20 cellular contexts compared by ENCODE assay signal in genomic region chr3:177208746-177209145, GRCh38. TPM values are rescaled to one million over a fixed set of nuclear protein-coding genes. Genes with fewer than 3 reads are reported as not detected.
DNase-seq lines count a peak whose midpoint lies in the region; ATAC-seq, FAIRE-seq and TF ChIP-seq lines count a peak whose summit lies in the region.
"Had no signal": no experiment of that assay in that cellular context is flagged by ENCODE, and none has a peak within 500 bp of the region (broad histone marks: within the 10 kb centered on the region; RNA-seq: fewer than 3 reads in every experiment).

No MANE protein-coding gene starts in this region.

- POLR2A ChIA-PET in naive thymus-derived CD4-positive, alpha-beta T cell (lab: Charles Lee), result interaction anchor here (0.8 to 1.8 kb wide), 2 partner anchors 10 to 37 kb away, joined by 3 to 6 read pairs; no protein-coding TSS in a partner anchor

- H2AFZ ChIP-seq in OCI-LY3 (ENCODE audit: low read depth, low read length) (peak overlapping the region; percentile 68), hepatocyte (no peak overlapping the region)

- H3K4me3 ChIP-seq in OCI-LY3 (ENCODE audit: low read length) (no peak overlapping the region), hepatocyte (no peak overlapping the region), small intestine (ENCODE audit: low read depth in 1 of 2, low read length in 2 of 2) (no peak overlapping the region)
- H3K4me3 ChIP-seq in naive thymus-derived CD4-positive, alpha-beta T cell (ENCODE audit: low read length), result no peak overlapping the region

- H3K4me2 ChIP-seq in OCI-LY3 (ENCODE audit: low read length), result no peak overlapping the region
- H3K4me2 ChIP-seq in hepatocyte, result no peak overlapping the region

- intact Hi-C loops in naive thymus-derived CD4-positive, alpha-beta T cell (cut with micrococcal nuclease), result no loop called here

- H3K4me1 Mint-ChIP-seq in naive thymus-derived CD4-positive, alpha-beta T cell, result peaks cover 0 to 24% (median 10%) of the 10 kb centered on the region in 7 donors

- H3K9me3 Mint-ChIP-seq in naive thymus-derived CD4-positive, alpha-beta T cell, result no peaks in the 10 kb centered on the region
- H3K9me3 Mint-ChIP-seq: CD4-positive, alpha-beta memory T cell had no signal

- no peak overlapping the region for H3K4me3 Mint-ChIP-seq in naive thymus-derived CD4-positive, alpha-beta T cell
- H3K4me3 Mint-ChIP-seq: CD4-positive, alpha-beta memory T cell had no signal

- no peak for DNase-seq in hepatocyte (ENCODE audit: low spot score)
- DNase-seq in small intestine, result peak; percentile 50
- no peak for DNase-seq in naive thymus-derived CD4-positive, alpha-beta T cell
- DNase-seq in AML-193 (lab: John Stamatoyannopoulos, UW), result no peak
- DNase-seq: C1 segment of cervical spinal cord; CD4-positive, alpha-beta memory T cell; COR-L47; DND-41; Kasumi-1; MV-4-11; NCI-H1694; NCI-H2029 treated with DMSO at 0.1 percent for 48 hours; NCI-H526 treated with DMSO at 0.1 percent for 48 hours; OCI-M1 had no signal

- CTCF ChIA-PET in naive thymus-derived CD4-positive, alpha-beta T cell (lab: Charles Lee), result no interaction called here

- H3K27me3 ChIP-seq in OCI-LY3 (ENCODE audit: low read depth, low read length) (no peaks in the 10 kb centered on the region), hepatocyte (no peaks in the 10 kb centered on the region), small intestine (ENCODE audit: control insufficient read depth in 2 of 2, insufficient read depth in 2 of 2, low read length in 2 of 2) (no peaks in the 10 kb centered on the region)
- no peaks in the 10 kb centered on the region for H3K27me3 ChIP-seq in naive thymus-derived CD4-positive, alpha-beta T cell (ENCODE audit: control insufficient read depth in 2 of 2, insufficient read depth in 2 of 2, low read length in 2 of 2)

- H3K27ac ChIP-seq in 22Rv1 (peak overlapping the region; percentile 44), OCI-LY3 (ENCODE audit: low read length) (no peak overlapping the region), hepatocyte (peak overlapping the region; percentile 54), small intestine (ENCODE audit: low read depth in 1 of 2, low read length in 1 of 2) (no peak overlapping the region)
- H3K27ac ChIP-seq in naive thymus-derived CD4-positive, alpha-beta T cell (ENCODE audit: low read depth, low read length), result no peak overlapping the region

- no peak for FAIRE-seq in small intestine (lab: Jason Lieb, UNC)
- FAIRE-seq: GM12892 had no signal

- TF ChIP-seq CTCF in 22Rv1 (IDR thresholded peaks at IDR 0.05) (no peak), OCI-LY3 (IDR thresholded peaks at IDR 0.05; ENCODE audit: low read depth, low read length) (no peak), hepatocyte (IDR thresholded peaks at IDR 0.05; ENCODE audit: poor library complexity) (no peak)

- no peak overlapping the region for H3K27ac Mint-ChIP-seq in naive thymus-derived CD4-positive, alpha-beta T cell
- H3K27ac Mint-ChIP-seq: CD4-positive, alpha-beta memory T cell had no signal

- H3K36me3 Mint-ChIP-seq in naive thymus-derived CD4-positive, alpha-beta T cell, result no peaks in the 10 kb centered on the region
- H3K36me3 Mint-ChIP-seq: CD4-positive, alpha-beta memory T cell had no signal

- no peaks in the 10 kb centered on the region for H3K27me3 Mint-ChIP-seq in naive thymus-derived CD4-positive, alpha-beta T cell
- H3K27me3 Mint-ChIP-seq: CD4-positive, alpha-beta memory T cell had no signal

- H3K79me2 ChIP-seq in OCI-LY3 (ENCODE audit: low read length) (no peaks in the 10 kb centered on the region), hepatocyte (no peaks in the 10 kb centered on the region)

- no peaks in the 10 kb centered on the region for H3K9me2 ChIP-seq in hepatocyte (replicated peaks; ENCODE audit: insufficient read depth)

- ATAC-seq in naive thymus-derived CD4-positive, alpha-beta T cell, result no peak
- ATAC-seq in HG03135 (IDR thresholded peaks at IDR 0.05; ENCODE audit: unreplicated experiment), result no peak
- ATAC-seq: HCT116, SK-N-SH treated with all-trans-retinoic acid at 6 μM for 48 hours had no signal

- H3K4me1 ChIP-seq in OCI-LY3 (ENCODE audit: low read length), result peaks cover 9% of the 10 kb centered on the region
- H3K4me1 ChIP-seq in hepatocyte (ENCODE audit: insufficient read depth), result peaks cover 6% of the 10 kb centered on the region
- H3K4me1 ChIP-seq in small intestine (ENCODE audit: control insufficient read depth in 2 of 2, insufficient read depth in 1 of 2, low read depth in 1 of 2, low read length in 1 of 2), result peaks cover 6 to 8% of the 10 kb centered on the region in 2 donors
- peaks cover 0 to 5% of the 10 kb centered on the region in 2 donors for H3K4me1 ChIP-seq in naive thymus-derived CD4-positive, alpha-beta T cell (ENCODE audit: control insufficient read depth in 2 of 2, insufficient read depth in 2 of 2, low read length in 2 of 2)

- no peaks in the 10 kb centered on the region for H3K36me3 ChIP-seq in OCI-LY3 (replicated peaks; ENCODE audit: low read depth, low read length)
- H3K36me3 ChIP-seq in hepatocyte (replicated peaks; ENCODE audit: insufficient read depth, low read depth), result no peaks in the 10 kb centered on the region
- no peaks in the 10 kb centered on the region for H3K36me3 ChIP-seq in small intestine (ENCODE audit: control insufficient read depth in 2 of 2, insufficient read depth in 2 of 2, low read length in 2 of 2)
- no peaks in the 10 kb centered on the region for H3K36me3 ChIP-seq in naive thymus-derived CD4-positive, alpha-beta T cell (ENCODE audit: control insufficient read depth in 2 of 3, insufficient read depth in 3 of 3, low read length in 3 of 3)

- H3K9ac ChIP-seq in OCI-LY3 (ENCODE audit: low read length), result no peak overlapping the region

- 52% methylated on average over 5 of the region's 5 CpGs for WGBS in hepatocyte (ENCODE audit: low lambda C conversion rate, missing lambda C conversion rate)
- WGBS in small intestine, 3 donors, result 28 to 61% (median 44%) methylated on average over 5 of the region's 5 CpGs

- H3K9me3 ChIP-seq in OCI-LY3 (ENCODE audit: insufficient read depth, low read length) (no peaks in the 10 kb centered on the region), hepatocyte (ENCODE audit: low read depth) (no peaks in the 10 kb centered on the region), small intestine (ENCODE audit: control insufficient read depth, low read depth) (no peaks in the 10 kb centered on the region)
- H3K9me3 ChIP-seq in naive thymus-derived CD4-positive, alpha-beta T cell (ENCODE audit: control insufficient read depth in 2 of 3, low read length in 3 of 3), result no peaks in the 10 kb centered on the region

- no peaks in the 10 kb centered on the region for H4K20me1 ChIP-seq in OCI-LY3 (ENCODE audit: insufficient read depth, low read length)
- no peaks in the 10 kb centered on the region for H4K20me1 ChIP-seq in hepatocyte (ENCODE audit: insufficient read depth, poor library complexity, severe bottlenecking)

RNA-seq across cellular contexts. Expression of gene TBL1XR1, which starts 11.5 kb away (rescaled TPM):
- 122 and 165 TPM in 2 replicates for total RNA-seq in hepatocyte
- polyA plus RNA-seq in hepatocyte (30.2 and 30.4 TPM in 2 replicates), small intestine (10 to 100 TPM; 13.8 to 34.4 (median 21.0) TPM)
- 100 to 1,000 TPM in 4 of 5 experiments, 10 to 100 TPM in 1; 98.9 to 173 (median 133) TPM for total RNA-seq in naive thymus-derived CD4-positive, alpha-beta T cell
- 10 to 100 TPM; 20.8 to 25.5 TPM for polyA plus RNA-seq in naive thymus-derived CD4-positive, alpha-beta T cell

Comparison
In these comparisons a context has a peak if more than half of its experiments do, and no peak if none do; other contexts are left out.
1. H3K27ac ChIP-seq: peak in 22Rv1 (single experiment) and hepatocyte (single experiment); none in OCI-LY3 (single experiment), small intestine (0 of 2) and naive thymus-derived CD4-positive, alpha-beta T cell (single experiment).